Comparison of ENCODE assay signal across 1 cellular context in genomic region chr6:6678185-6678671, GRCh38.
TF ChIP-seq lines count a peak whose summit lies in the region.

No MANE protein-coding gene starts in this region.

TF ChIP-seq in HEK293, 187 proteins besides CTCF, POLR2A, EP300 and RAD21 (continued from another document and continues in another):
- no peak for TF ChIP-seq ZNF645 (tag by site-specific recombination; IDR thresholded peaks at IDR 0.05)
- no peak for TF ChIP-seq ZBTB48 (tag by site-specific recombination; IDR thresholded peaks at IDR 0.05)
- no peak for TF ChIP-seq ZNF529 (tag by site-specific recombination; IDR thresholded peaks at IDR 0.05; ENCODE audit: insufficient replicate concordance)
- TF ChIP-seq GFI1B (tag by site-specific recombination; IDR thresholded peaks at IDR 0.05): no peak
- TF ChIP-seq ZNF23 (tag by site-specific recombination; IDR thresholded peaks at IDR 0.05; ENCODE audit: borderline replicate concordance): no peak
- TF ChIP-seq SALL2 (tag by site-specific recombination; IDR thresholded peaks at IDR 0.05; ENCODE audit: borderline replicate concordance): no peak
- TF ChIP-seq REPIN1 (tag by site-specific recombination; IDR thresholded peaks at IDR 0.05; ENCODE audit: low read depth): no peak
- no peak for TF ChIP-seq ZNF513 (tag by site-specific recombination; IDR thresholded peaks at IDR 0.05)
- no peak for TF ChIP-seq ZNF354C (tag by site-specific recombination; IDR thresholded peaks at IDR 0.05; ENCODE audit: borderline replicate concordance, low read depth)
- TF ChIP-seq ZFP69B (tag by site-specific recombination; IDR thresholded peaks at IDR 0.05): peak; percentile 72
- TF ChIP-seq ZNF76 (tag by site-specific recombination; IDR thresholded peaks at IDR 0.05; ENCODE audit: borderline replicate concordance, low read depth): peak; percentile 39; the same call in 1 of the 2 replicates
- peak; percentile 42 for TF ChIP-seq ZBTB17 (tag by site-specific recombination; IDR thresholded peaks at IDR 0.05)
- TF ChIP-seq PRDM4 (tag by site-specific recombination; IDR thresholded peaks at IDR 0.05): no peak
- no peak for TF ChIP-seq ZNF837 (tag by site-specific recombination; IDR thresholded peaks at IDR 0.05)
- TF ChIP-seq ZNF488 (tag by site-specific recombination; IDR thresholded peaks at IDR 0.05): no peak
- TF ChIP-seq INSM2 (tag by site-specific recombination; IDR thresholded peaks at IDR 0.05): peak; percentile 73
- peak; percentile 68 for TF ChIP-seq ZBTB10 (tag by site-specific recombination; IDR thresholded peaks at IDR 0.05)
- no peak for TF ChIP-seq ZNF677 (tag by site-specific recombination; IDR thresholded peaks at IDR 0.05)
- TF ChIP-seq ZFP37 (tag by site-specific recombination; IDR thresholded peaks at IDR 0.05): peak; percentile 58; the same call in 1 of the 2 replicates
- no peak for TF ChIP-seq ZNF239 (tag by site-specific recombination; IDR thresholded peaks at IDR 0.05)
- no peak for TF ChIP-seq ZNF521 (tag by site-specific recombination; IDR thresholded peaks at IDR 0.05)
- TF ChIP-seq ZNF777 (tag by site-specific recombination; IDR thresholded peaks at IDR 0.05; ENCODE audit: borderline replicate concordance): no peak
- no peak for TF ChIP-seq ZBTB11 (tag by site-specific recombination; conservative IDR thresholded peaks at IDR 0.05; ENCODE audit: low read depth)
- peak; percentile 86 for TF ChIP-seq HIC1 (tag by site-specific recombination; IDR thresholded peaks at IDR 0.05)
- TF ChIP-seq KLF10 (tag by site-specific recombination; IDR thresholded peaks at IDR 0.05): no peak
- peak; percentile 22; the same call in 1 of the 2 replicates for TF ChIP-seq GLIS1 (tag by site-specific recombination; IDR thresholded peaks at IDR 0.05)
- peak; percentile 59; the same call in 1 of the 2 replicates for TF ChIP-seq ZNF600 (tag by site-specific recombination; IDR thresholded peaks at IDR 0.05)
- no peak for TF ChIP-seq SETDB1 (IDR thresholded peaks at IDR 0.05; ENCODE audit: insufficient read length, low read length)
- TF ChIP-seq ZNF530 (tag by site-specific recombination; IDR thresholded peaks at IDR 0.05; ENCODE audit: low read depth): no peak
- TF ChIP-seq ZNF394 (tag by site-specific recombination; IDR thresholded peaks at IDR 0.05; ENCODE audit: borderline replicate concordance): peak; percentile 48; the same call in 1 of the 2 replicates
- no peak for TF ChIP-seq ZNF544 (tag by site-specific recombination; IDR thresholded peaks at IDR 0.05)
- TF ChIP-seq KLF8 (tag by site-specific recombination; IDR thresholded peaks at IDR 0.05): peak; percentile 80
- TF ChIP-seq ZBTB6 (tag by site-specific recombination; IDR thresholded peaks at IDR 0.05): no peak
- TF ChIP-seq ZNF629 (tag by site-specific recombination; IDR thresholded peaks at IDR 0.05): peak; percentile 99
- TF ChIP-seq BCL6B (tag by site-specific recombination; IDR thresholded peaks at IDR 0.05): no peak
- no peak for TF ChIP-seq SP2 (tag by site-specific recombination; IDR thresholded peaks at IDR 0.05)
- peak; percentile 92 for TF ChIP-seq SP7 (tag by site-specific recombination; IDR thresholded peaks at IDR 0.05)
- peak; percentile 90 for TF ChIP-seq PRDM1 (tag by site-specific recombination; IDR thresholded peaks at IDR 0.05)
- no peak for TF ChIP-seq ZNF16 (tag by site-specific recombination; IDR thresholded peaks at IDR 0.05; ENCODE audit: low read depth)
- TF ChIP-seq ZBTB1 (tag by site-specific recombination; IDR thresholded peaks at IDR 0.05): no peak
